In the genomic region with DNA sequence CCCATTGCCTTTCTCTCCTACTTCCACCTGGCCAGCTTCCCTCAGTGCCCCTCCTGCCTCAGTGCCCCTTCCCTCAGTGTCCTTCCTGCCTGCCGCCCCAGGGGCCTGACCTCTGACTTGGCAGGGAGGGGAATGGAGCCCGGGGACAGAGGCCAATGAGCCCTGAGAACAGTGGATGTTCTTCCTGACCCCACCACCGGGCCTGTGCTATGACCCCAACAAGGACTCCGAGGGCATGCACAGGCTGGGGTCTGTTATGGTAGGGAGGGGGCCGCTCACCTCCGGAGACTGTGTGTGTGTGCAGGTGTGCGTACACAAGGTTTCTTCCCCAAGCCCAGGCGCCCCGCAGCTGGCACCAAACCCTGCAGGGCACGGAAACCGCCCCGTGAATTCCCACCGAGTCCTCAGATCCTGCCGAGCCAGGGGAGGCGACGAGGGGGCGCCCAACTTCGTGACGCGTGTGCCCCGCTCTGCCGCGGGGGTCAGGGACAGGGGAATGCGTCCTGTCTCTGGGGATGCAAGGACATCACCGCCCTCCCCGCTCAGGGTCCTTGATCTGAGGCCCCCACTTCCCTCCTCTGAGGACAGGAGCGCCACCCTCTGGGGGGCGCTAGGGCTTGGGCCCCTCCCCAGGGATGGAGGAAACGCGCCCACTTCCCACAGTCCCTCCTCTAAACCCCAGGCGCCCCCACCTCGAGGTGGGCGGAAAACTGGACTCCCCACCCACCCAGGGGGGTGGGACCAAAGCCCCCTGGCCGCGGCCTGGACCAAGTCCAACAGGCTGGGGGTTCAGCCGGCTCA, we compare ENCODE assay signal across 1 cellular context.
TF ChIP-seq lines count a peak whose summit lies in the region.

No MANE protein-coding gene starts in this region.

TF ChIP-seq in HepG2, 621 proteins besides CTCF, POLR2A, EP300 and RAD21 (continued from another document):
- TF ChIP-seq ZHX2 (IDR thresholded peaks at IDR 0.05; ENCODE audit: low read depth) = no peak
- no peak for TF ChIP-seq ZHX2 (CRISPR knock-in tag; IDR thresholded peaks at IDR 0.05; ENCODE audit: borderline replicate concordance)
- TF ChIP-seq JDP2 (CRISPR knock-in tag; IDR thresholded peaks at IDR 0.05; ENCODE audit: borderline replicate concordance) = no peak
- TF ChIP-seq, protein P1, sequence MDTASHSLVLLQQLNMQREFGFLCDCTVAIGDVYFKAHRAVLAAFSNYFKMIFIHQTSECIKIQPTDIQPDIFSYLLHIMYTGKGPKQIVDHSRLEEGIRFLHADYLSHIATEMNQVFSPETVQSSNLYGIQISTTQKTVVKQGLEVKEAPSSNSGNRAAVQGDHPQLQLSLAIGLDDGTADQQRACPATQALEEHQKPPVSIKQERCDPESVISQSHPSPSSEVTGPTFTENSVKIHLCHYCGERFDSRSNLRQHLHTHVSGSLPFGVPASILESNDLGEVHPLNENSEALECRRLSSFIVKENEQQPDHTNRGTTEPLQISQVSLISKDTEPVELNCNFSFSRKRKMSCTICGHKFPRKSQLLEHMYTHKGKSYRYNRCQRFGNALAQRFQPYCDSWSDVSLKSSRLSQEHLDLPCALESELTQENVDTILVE (CRISPR knock-in tag; IDR thresholded peaks at IDR 0.05) = no peak
- TF ChIP-seq MAF1 (CRISPR knock-in tag; IDR thresholded peaks at IDR 0.05; ENCODE audit: borderline replicate concordance) = no peak
- no peak for TF ChIP-seq ZNF253 (CRISPR knock-in tag; IDR thresholded peaks at IDR 0.05; ENCODE audit: borderline replicate concordance)
- TF ChIP-seq YY1 (IDR thresholded peaks at IDR 0.05; ENCODE audit: insufficient read depth, insufficient replicate concordance, low read depth, low read length) = no peak
- no peak for TF ChIP-seq ZBTB43 (CRISPR knock-in tag; conservative IDR thresholded peaks at IDR 0.05)
- no peak for TF ChIP-seq MXI1 (IDR thresholded peaks at IDR 0.05; ENCODE audit: borderline replicate concordance, low read depth, low read length)
- no peak for TF ChIP-seq CBX1 (IDR thresholded peaks at IDR 0.05; ENCODE audit: low read depth)
- no peak for TF ChIP-seq ZNF615 (CRISPR knock-in tag; IDR thresholded peaks at IDR 0.05; ENCODE audit: borderline replicate concordance)
- TF ChIP-seq ZNF589 (CRISPR knock-in tag; conservative IDR thresholded peaks at IDR 0.05) = no peak; the same call in 1 of the 2 replicates
- TF ChIP-seq HDAC2 (CRISPR knock-in tag; IDR thresholded peaks at IDR 0.05) = no peak
- no peak for TF ChIP-seq ZNF841 (CRISPR knock-in tag; IDR thresholded peaks at IDR 0.05; ENCODE audit: borderline replicate concordance)
- no peak for TF ChIP-seq ZNF512B (CRISPR knock-in tag; IDR thresholded peaks at IDR 0.05; ENCODE audit: borderline replicate concordance)
- TF ChIP-seq ZFAT (CRISPR knock-in tag; conservative IDR thresholded peaks at IDR 0.05) = no peak
- no peak for TF ChIP-seq HNRNPUL1 (IDR thresholded peaks at IDR 0.05; ENCODE audit: low read depth, low read length)
- TF ChIP-seq SAP130 (CRISPR knock-in tag; IDR thresholded peaks at IDR 0.05; ENCODE audit: low read depth) = peak; percentile 38; the same call in 1 of the 2 replicates
- no peak for TF ChIP-seq GATAD1 (CRISPR knock-in tag; IDR thresholded peaks at IDR 0.05)
- no peak for TF ChIP-seq TRIM24 (CRISPR knock-in tag; IDR thresholded peaks at IDR 0.05)
- no peak; the same call in 1 of the 2 replicates for TF ChIP-seq PHF21A (CRISPR knock-in tag; IDR thresholded peaks at IDR 0.05)
- TF ChIP-seq ZNF552 (CRISPR knock-in tag; IDR thresholded peaks at IDR 0.05; ENCODE audit: borderline replicate concordance) = no peak
- no peak for TF ChIP-seq IKZF1 (IDR thresholded peaks at IDR 0.05)
- TF ChIP-seq, protein P2, sequence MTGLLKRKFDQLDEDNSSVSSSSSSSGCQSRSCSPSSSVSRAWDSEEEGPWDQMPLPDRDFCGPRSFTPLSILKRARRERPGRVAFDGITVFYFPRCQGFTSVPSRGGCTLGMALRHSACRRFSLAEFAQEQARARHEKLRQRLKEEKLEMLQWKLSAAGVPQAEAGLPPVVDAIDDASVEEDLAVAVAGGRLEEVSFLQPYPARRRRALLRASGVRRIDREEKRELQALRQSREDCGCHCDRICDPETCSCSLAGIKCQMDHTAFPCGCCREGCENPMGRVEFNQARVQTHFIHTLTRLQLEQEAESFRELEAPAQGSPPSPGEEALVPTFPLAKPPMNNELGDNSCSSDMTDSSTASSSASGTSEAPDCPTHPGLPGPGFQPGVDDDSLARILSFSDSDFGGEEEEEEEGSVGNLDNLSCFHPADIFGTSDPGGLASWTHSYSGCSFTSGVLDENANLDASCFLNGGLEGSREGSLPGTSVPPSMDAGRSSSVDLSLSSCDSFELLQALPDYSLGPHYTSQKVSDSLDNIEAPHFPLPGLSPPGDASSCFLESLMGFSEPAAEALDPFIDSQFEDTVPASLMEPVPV (CRISPR knock-in tag; IDR thresholded peaks at IDR 0.05) = no peak
- TF ChIP-seq FOSL2 (CRISPR knock-in tag; IDR thresholded peaks at IDR 0.05) = 0 out of 2 replicates have a peak, but pooled peaks have one; percentile 4
- TF ChIP-seq NFE2 (CRISPR knock-in tag; IDR thresholded peaks at IDR 0.05) = no peak
- no peak for TF ChIP-seq RARG (CRISPR knock-in tag; IDR thresholded peaks at IDR 0.05; ENCODE audit: low read depth)
- no peak for TF ChIP-seq SOX6 (IDR thresholded peaks at IDR 0.05)
- TF ChIP-seq SOX6 (CRISPR knock-in tag; IDR thresholded peaks at IDR 0.05) = peak; percentile 41
- no peak for TF ChIP-seq RNF2 (conservative IDR thresholded peaks at IDR 0.05; ENCODE audit: low read depth)
- TF ChIP-seq ZNF12 (CRISPR knock-in tag; IDR thresholded peaks at IDR 0.05) = no peak
- TF ChIP-seq BRD4 (CRISPR knock-in tag; IDR thresholded peaks at IDR 0.05) = no peak
TF ChIP-seq in HepG2: peak in this region for 56.
